1 cellular context compared by ENCODE assay signal in the genomic region with DNA sequence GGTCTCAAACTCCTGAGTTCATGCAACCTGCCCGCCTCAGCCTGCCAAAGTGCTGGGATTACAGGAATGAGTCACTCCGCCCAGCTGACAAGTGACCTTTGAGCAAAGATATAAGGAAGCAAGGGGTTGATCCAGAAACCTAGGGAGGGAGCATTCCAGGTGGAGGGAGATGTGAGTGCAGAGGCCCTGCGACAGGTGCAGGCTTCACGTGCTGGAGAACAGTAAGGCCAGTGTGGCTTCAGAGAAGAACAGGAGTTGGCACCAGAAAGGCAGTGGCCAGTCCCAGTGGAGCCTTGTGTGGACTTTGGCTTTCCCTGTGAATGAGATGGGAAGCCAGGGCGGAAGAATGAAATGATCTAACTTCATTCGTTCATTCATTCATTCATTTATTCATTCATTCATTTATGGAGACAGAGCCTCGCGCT.
TF ChIP-seq lines count a peak whose summit lies in the region.

No MANE protein-coding gene starts in this region.

TF ChIP-seq in IMR-90, 13 proteins besides CTCF, POLR2A, EP300 and RAD21:
- TF ChIP-seq MAZ (IDR thresholded peaks at IDR 0.05; ENCODE audit: borderline replicate concordance, low read depth, low read length): no peak
- TF ChIP-seq SMC3 (IDR thresholded peaks at IDR 0.05; ENCODE audit: low read depth, low read length): no peak
- no peak for TF ChIP-seq MXI1 (IDR thresholded peaks at IDR 0.05; ENCODE audit: borderline replicate concordance, low read depth, low read length)
- TF ChIP-seq FOS (IDR thresholded peaks at IDR 0.05; ENCODE audit: low read depth, low read length): no peak
- no peak for TF ChIP-seq MAFK (IDR thresholded peaks at IDR 0.05; ENCODE audit: low read depth, low read length)
- TF ChIP-seq RCOR1 (IDR thresholded peaks at IDR 0.05; ENCODE audit: insufficient replicate concordance, low read length): no peak
- no peak for TF ChIP-seq CHD1 (IDR thresholded peaks at IDR 0.05; ENCODE audit: low read depth, low read length)
- TF ChIP-seq, protein P1, sequence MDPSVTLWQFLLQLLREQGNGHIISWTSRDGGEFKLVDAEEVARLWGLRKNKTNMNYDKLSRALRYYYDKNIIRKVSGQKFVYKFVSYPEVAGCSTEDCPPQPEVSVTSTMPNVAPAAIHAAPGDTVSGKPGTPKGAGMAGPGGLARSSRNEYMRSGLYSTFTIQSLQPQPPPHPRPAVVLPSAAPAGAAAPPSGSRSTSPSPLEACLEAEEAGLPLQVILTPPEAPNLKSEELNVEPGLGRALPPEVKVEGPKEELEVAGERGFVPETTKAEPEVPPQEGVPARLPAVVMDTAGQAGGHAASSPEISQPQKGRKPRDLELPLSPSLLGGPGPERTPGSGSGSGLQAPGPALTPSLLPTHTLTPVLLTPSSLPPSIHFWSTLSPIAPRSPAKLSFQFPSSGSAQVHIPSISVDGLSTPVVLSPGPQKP (IDR thresholded peaks at IDR 0.05; ENCODE audit: borderline replicate concordance, low read depth, low read length): no peak
- TF ChIP-seq NFE2L2 (IDR thresholded peaks at IDR 0.05; ENCODE audit: low read depth, low read length): no peak
- TF ChIP-seq BHLHE40 (IDR thresholded peaks at IDR 0.05; ENCODE audit: low read depth, low read length): no peak
- no peak for TF ChIP-seq CEBPB (IDR thresholded peaks at IDR 0.05; ENCODE audit: low read depth, low read length)
- TF ChIP-seq RFX5 (IDR thresholded peaks at IDR 0.05; ENCODE audit: low read depth, low read length): no peak
- TF ChIP-seq, protein P2, sequence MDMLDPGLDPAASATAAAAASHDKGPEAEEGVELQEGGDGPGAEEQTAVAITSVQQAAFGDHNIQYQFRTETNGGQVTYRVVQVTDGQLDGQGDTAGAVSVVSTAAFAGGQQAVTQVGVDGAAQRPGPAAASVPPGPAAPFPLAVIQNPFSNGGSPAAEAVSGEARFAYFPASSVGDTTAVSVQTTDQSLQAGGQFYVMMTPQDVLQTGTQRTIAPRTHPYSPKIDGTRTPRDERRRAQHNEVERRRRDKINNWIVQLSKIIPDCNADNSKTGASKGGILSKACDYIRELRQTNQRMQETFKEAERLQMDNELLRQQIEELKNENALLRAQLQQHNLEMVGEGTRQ (IDR thresholded peaks at IDR 0.05; ENCODE audit: low read depth, low read length): no peak
TF ChIP-seq in IMR-90: peak in this region for 0.
